ENCODE assay signal across 28 cellular contexts in genomic region chr11:134480129-134480652, GRCh38.
"Had no signal": no experiment of that assay in that cellular context is flagged by ENCODE, and none has a peak within 500 bp of the region (broad histone marks: within the 10 kb centered on the region; RNA-seq: fewer than 3 reads in every experiment).

No MANE protein-coding gene starts in this region.

- H3K4me1 Mint-ChIP-seq: activated CD4-positive, alpha-beta memory T cell treated with anti-CD3 and anti-CD28 coated beads, Interleukin-2, amount 10 ng/mL, durations not matched to agents 7 days and 5 days; activated CD4-positive, alpha-beta T cell treated with anti-CD3 and anti-CD28 coated beads, Interleukin-2, amount 10 ng/mL, durations not matched to agents 7 days and 5 days; immature natural killer cell; stimulated activated memory B cell treated with anti-CD40 and anti-IgM and Interleukin-4, amounts not matched to agents 10 μg/mL and 1 μg/mL and 100 μg/mL, for 72 hours; stimulated activated naive CD8-positive, alpha-beta T cell treated with anti-CD3 and anti-CD28 coated beads, Interleukin-15, amount 100 ng/mL, for 72 hours had no signal

- H3K36me3 ChIP-seq: adrenal gland, cardiac muscle cell, heart left ventricle had no signal

- H3K27ac Mint-ChIP-seq: activated CD4-positive, alpha-beta memory T cell treated with anti-CD3 and anti-CD28 coated beads, Interleukin-2, amount 10 ng/mL, durations not matched to agents 7 days and 5 days; activated CD4-positive, alpha-beta T cell treated with anti-CD3 and anti-CD28 coated beads, Interleukin-2, amount 10 ng/mL, durations not matched to agents 7 days and 5 days; activated naive CD8-positive, alpha-beta T cell; activated T-helper 2 cell treated with anti-CD3 and anti-CD28 coated beads, Interferon-gamma antibody, Interleukin-2, Interleukin-4, amounts not matched to agents 10 μg/mL and 5 μg/mL and 100 μg/mL, durations not matched to agents 14 hours and 24 hours and 36 hours; immature natural killer cell; natural killer cell; stimulated activated memory B cell treated with anti-CD40 and anti-IgM and Interleukin-4, amounts not matched to agents 10 μg/mL and 1 μg/mL and 100 μg/mL, for 72 hours; stimulated activated naive CD8-positive, alpha-beta T cell treated with anti-CD3 and anti-CD28 coated beads, Interleukin-15, amount 100 ng/mL, for 72 hours; WTC11 had no signal

- DNase-seq: activated CD4-positive, alpha-beta memory T cell treated with anti-CD3 and anti-CD28 coated beads, Interleukin-2, amount 10 ng/mL, durations not matched to agents 7 days and 5 days; activated CD4-positive, alpha-beta T cell treated with anti-CD3 and anti-CD28 coated beads for 1 hour; activated CD4-positive, alpha-beta T cell treated with anti-CD3 and anti-CD28 coated beads, Interleukin-2, amount 10 ng/mL, durations not matched to agents 7 days and 5 days; activated T-cell treated with anti-CD3 and anti-CD28 coated beads, Interleukin-2, amount 50 U/mL, for 48 hours; aorta; body of pancreas; cortex of kidney; foreskin fibroblast; heart left ventricle; hypothalamus; immature natural killer cell; natural killer cell; small intestine; stimulated activated CD4-positive, alpha-beta T cell treated with anti-CD3 and anti-CD28 coated beads, Interleukin-1b, Interleukin-23, amount 100 ng/mL, for 48 hours; stimulated activated CD4-positive, alpha-beta T cell treated with anti-CD3 and anti-CD28 coated beads, Interleukin-4, amount 100 ng/mL, for 4 hours; stimulated activated CD8-positive, alpha-beta memory T cell treated with anti-CD3 and anti-CD28 coated beads, Interleukin-4, amount 100 ng/mL, for 48 hours; stimulated activated naive CD8-positive, alpha-beta T cell treated with anti-CD3 and anti-CD28 coated beads, Interleukin-15, amount 100 ng/mL, for 72 hours; substantia nigra; T-helper 2 cell had no signal

- H3K4me3 ChIP-seq: adrenal gland, body of pancreas, cardiac muscle cell, heart left ventricle, lung had no signal

- H3K9me3 Mint-ChIP-seq: activated CD4-positive, alpha-beta memory T cell treated with anti-CD3 and anti-CD28 coated beads, Interleukin-2, amount 10 ng/mL, durations not matched to agents 7 days and 5 days; activated CD4-positive, alpha-beta T cell treated with anti-CD3 and anti-CD28 coated beads, Interleukin-2, amount 10 ng/mL, durations not matched to agents 7 days and 5 days; activated T-helper 2 cell treated with anti-CD3 and anti-CD28 coated beads, Interferon-gamma antibody, Interleukin-2, Interleukin-4, amounts not matched to agents 10 μg/mL and 5 μg/mL and 100 μg/mL, durations not matched to agents 14 hours and 24 hours and 36 hours; immature natural killer cell; natural killer cell; stimulated activated memory B cell treated with anti-CD40 and anti-IgM and Interleukin-4, amounts not matched to agents 10 μg/mL and 1 μg/mL and 100 μg/mL, for 72 hours; stimulated activated naive CD8-positive, alpha-beta T cell treated with anti-CD3 and anti-CD28 coated beads, Interleukin-15, amount 100 ng/mL, for 72 hours; WTC11 had no signal

- ATAC-seq: body of pancreas; esophagus mucosa; heart left ventricle; natural killer cell; sciatic nerve; stimulated activated memory B cell treated with anti-CD40 and anti-IgM and Interleukin-4, amounts not matched to agents 10 μg/mL and 1 μg/mL and 100 μg/mL, for 72 hours; stimulated activated naive CD8-positive, alpha-beta T cell treated with anti-CD3 and anti-CD28 coated beads, Interleukin-15, amount 100 ng/mL, for 72 hours; WTC11 had no signal

- H3K4me1 ChIP-seq: adrenal gland, body of pancreas, heart left ventricle had no signal

- H3K27me3 ChIP-seq: adrenal gland, body of pancreas had no signal

- H3K9me3 ChIP-seq: adrenal gland, body of pancreas, heart left ventricle had no signal

- H3K27ac ChIP-seq: adrenal gland, body of pancreas, cardiac muscle cell, heart left ventricle had no signal

- H3K36me3 Mint-ChIP-seq: activated naive CD8-positive, alpha-beta T cell; natural killer cell; stimulated activated memory B cell treated with anti-CD40 and anti-IgM and Interleukin-4, amounts not matched to agents 10 μg/mL and 1 μg/mL and 100 μg/mL, for 72 hours; WTC11 had no signal

- H3K4me3 Mint-ChIP-seq: activated CD4-positive, alpha-beta memory T cell treated with anti-CD3 and anti-CD28 coated beads, Interleukin-2, amount 10 ng/mL, durations not matched to agents 7 days and 5 days; activated CD4-positive, alpha-beta T cell treated with anti-CD3 and anti-CD28 coated beads, Interleukin-2, amount 10 ng/mL, durations not matched to agents 7 days and 5 days; activated naive CD8-positive, alpha-beta T cell; immature natural killer cell; natural killer cell; stimulated activated memory B cell treated with anti-CD40 and anti-IgM and Interleukin-4, amounts not matched to agents 10 μg/mL and 1 μg/mL and 100 μg/mL, for 72 hours; stimulated activated naive CD8-positive, alpha-beta T cell treated with anti-CD3 and anti-CD28 coated beads, Interleukin-15, amount 100 ng/mL, for 72 hours; WTC11 had no signal
